ENCODE assay signal across 8 cellular contexts in the genomic region with DNA sequence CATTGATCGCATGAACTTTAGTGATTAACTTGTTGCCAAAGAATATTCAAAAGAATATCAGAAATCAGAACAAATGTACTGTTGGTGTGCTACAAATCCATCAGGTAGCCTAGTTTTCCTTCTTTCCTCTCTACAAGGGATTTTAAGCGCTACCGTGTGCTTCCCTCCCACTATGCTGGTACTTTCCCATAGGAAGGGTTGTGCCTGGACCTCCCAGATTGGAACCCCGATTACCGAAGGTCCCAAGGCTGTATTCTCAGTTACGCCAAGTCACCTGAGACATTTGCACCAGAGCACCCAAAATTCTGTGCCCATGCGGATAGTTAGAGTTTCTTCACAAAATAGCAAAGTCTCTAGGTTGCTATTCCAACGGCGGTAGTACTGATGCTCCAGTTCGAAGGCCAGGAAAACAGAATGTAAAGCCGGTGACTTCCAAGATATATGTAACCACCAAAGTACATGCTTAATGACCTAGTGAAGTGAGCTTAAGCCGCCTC. TPM values are rescaled to one million over a fixed set of nuclear protein-coding genes. Genes with fewer than 3 reads are reported as not detected.
DNase-seq lines count a peak whose midpoint lies in the region; ATAC-seq and TF ChIP-seq lines count a peak whose summit lies in the region.

No MANE protein-coding gene starts in this region.

- peaks cover 8% of the 10 kb centered on the region for H3K27me3 Mint-ChIP-seq in activated T-helper 1 cell treated with anti-CD3 and anti-CD28 coated beads, Interleukin-12 subunit alpha, Interleukin-12 subunit beta, Interleukin-2, Interleukin-4 antibody, amounts not matched to agents 30 ng/mL and 10 ng/mL and 1 ng/mL, durations not matched to agents 14 hours and 24 hours and 36 hours (ENCODE audit: insufficient read depth)

- TF ChIP-seq POLR2A in stomach (IDR thresholded peaks at IDR 0.05), result peak in 1 of 4 donors; percentile 36

- peak; percentile 0 for ATAC-seq in HG02884 (IDR thresholded peaks at IDR 0.05; ENCODE audit: unreplicated experiment)

- H3K36me3 Mint-ChIP-seq in activated T-helper 1 cell treated with anti-CD3 and anti-CD28 coated beads, Interleukin-12 subunit alpha, Interleukin-12 subunit beta, Interleukin-2, Interleukin-4 antibody, amounts not matched to agents 30 ng/mL and 10 ng/mL and 1 ng/mL, durations not matched to agents 14 hours and 24 hours and 36 hours (ENCODE audit: low read depth), result peaks cover 19% of the 10 kb centered on the region

- peaks cover 0 to 18% (median 16%) of the 10 kb centered on the region in 4 donors for H3K36me3 ChIP-seq in stomach

- peak overlapping the region; percentile 84 for H3K27ac Mint-ChIP-seq in activated T-helper 1 cell treated with anti-CD3 and anti-CD28 coated beads, Interleukin-12 subunit alpha, Interleukin-12 subunit beta, Interleukin-2, Interleukin-4 antibody, amounts not matched to agents 30 ng/mL and 10 ng/mL and 1 ng/mL, durations not matched to agents 14 hours and 24 hours and 36 hours

- H3K9me3 Mint-ChIP-seq in activated T-helper 1 cell treated with anti-CD3 and anti-CD28 coated beads, Interleukin-12 subunit alpha, Interleukin-12 subunit beta, Interleukin-2, Interleukin-4 antibody, amounts not matched to agents 30 ng/mL and 10 ng/mL and 1 ng/mL, durations not matched to agents 14 hours and 24 hours and 36 hours, result no peaks in the 10 kb centered on the region

- H3K4me3 Mint-ChIP-seq in activated T-helper 1 cell treated with anti-CD3 and anti-CD28 coated beads, Interleukin-12 subunit alpha, Interleukin-12 subunit beta, Interleukin-2, Interleukin-4 antibody, amounts not matched to agents 30 ng/mL and 10 ng/mL and 1 ng/mL, durations not matched to agents 14 hours and 24 hours and 36 hours, result peak overlapping the region; percentile 94

- H3K27me3 ChIP-seq in stomach, result peaks cover 0 to under 1% (median 0%) of the 10 kb centered on the region in 3 donors

- 1 to 4% (median 3%) methylated on average over 11 to 12 of the region's 12 CpGs for WGBS in stomach, 5 donors

- peak overlapping the region; percentile 93 for H3K4me3 ChIP-seq in iPS-18c (ENCODE audit: insufficient read depth, low read depth, low read length)
- peak overlapping the region; percentile 64 to 98 (median 97) for H3K4me3 ChIP-seq in stomach

- no peak for TF ChIP-seq CTCF in stomach (IDR thresholded peaks at IDR 0.05)

- intact Hi-C loops in activated T-helper 1 cell treated with anti-CD3 and anti-CD28 coated beads, Interleukin-12 subunit alpha, Interleukin-12 subunit beta, Interleukin-2, Interleukin-4 antibody, amounts not matched to agents 30 ng/mL and 10 ng/mL and 1 ng/mL, durations not matched to agents 14 hours and 24 hours and 36 hours (cut with micrococcal nuclease), result loop anchor here (1.0 to 5.0 kb wide), 8 partner anchors 57 to 379 kb away; a partner anchor contains a TSS
- intact Hi-C loops in stomach (cut with DNase I; ENCODE audit: low total_unique reads), result loop anchor here (10.0 kb wide), 1 partner anchor 197 kb away; no protein-coding TSS in a partner anchor

- no peak for TF ChIP-seq EP300 in stomach (IDR thresholded peaks at IDR 0.05)

- no peaks in the 10 kb centered on the region for H3K9me3 ChIP-seq in iPS-18c (ENCODE audit: control insufficient read depth, insufficient read depth, low read length)
- H3K9me3 ChIP-seq in stomach, result no peaks in the 10 kb centered on the region

- H3K4me1 Mint-ChIP-seq in activated T-helper 1 cell treated with anti-CD3 and anti-CD28 coated beads, Interleukin-12 subunit alpha, Interleukin-12 subunit beta, Interleukin-2, Interleukin-4 antibody, amounts not matched to agents 30 ng/mL and 10 ng/mL and 1 ng/mL, durations not matched to agents 14 hours and 24 hours and 36 hours (ENCODE audit: low read depth), result peaks cover 35% of the 10 kb centered on the region

- DNase-seq in GM03348 (ENCODE audit: low spot score), result peak; percentile 13
- DNase-seq in activated T-helper 1 cell treated with anti-CD3 and anti-CD28 coated beads, Interleukin-12 subunit alpha, Interleukin-12 subunit beta, Interleukin-2, Interleukin-4 antibody, amounts not matched to agents 30 ng/mL and 10 ng/mL and 1 ng/mL, durations not matched to agents 14 hours and 24 hours and 36 hours (ENCODE audit: low spot score), result no peak
- DNase-seq in stomach, result no peak
- no peak for DNase-seq in kidney glomerular epithelial cell (lab: John Stamatoyannopoulos, UW)
- no peak for DNase-seq in stimulated activated CD4-positive, alpha-beta T cell treated with anti-CD3 and anti-CD28 coated beads, Interleukin-15, amount 100 ng/mL, for 24 hours
- no peak for DNase-seq in activated CD8-positive, alpha-beta memory T cell treated with anti-CD3 and anti-CD28 coated beads, Interleukin-2, amount 50 U/mL, for 4 hours

- H3K27ac ChIP-seq in stomach, result peak overlapping the region; percentile 84 to 96 (median 94)

- H3K4me1 ChIP-seq in stomach, result peaks cover 12 to 51% (median 30%) of the 10 kb centered on the region in 4 donors

RNA-seq across cellular contexts. Expression of a gene that starts 23.4 kb away (rescaled TPM):
- total RNA-seq in activated T-helper 1 cell treated with anti-CD3 and anti-CD28 coated beads, Interleukin-12 subunit alpha, Interleukin-12 subunit beta, Interleukin-2, Interleukin-4 antibody, amounts not matched to agents 30 ng/mL and 10 ng/mL and 1 ng/mL, durations not matched to agents 14 hours and 24 hours and 36 hours, result 0.86 and 1.0 TPM in 2 replicates
- 100 to 1,000 TPM in 1 of 5 donors, 10 to 100 TPM in 4; 30.4 to 110 (median 53.3) TPM for total RNA-seq in stomach
- polyA plus RNA-seq in stomach, result 10 to 100 TPM; 22.6 to 68.7 (median 52.8) TPM

Comparison
In these comparisons a context has a peak if more than half of its experiments do, and no peak if none do; other contexts are left out.
1. RNA of a gene that starts 23.4 kb away (total RNA-seq): 30.4 to 110 TPM in stomach; 0.86 to 1.0 TPM in activated T-helper 1 cell treated with anti-CD3 and anti-CD28 coated beads, Interleukin-12 subunit alpha, Interleukin-12 subunit beta, Interleukin-2, Interleukin-4 antibody, amounts not matched to agents 30 ng/mL and 10 ng/mL and 1 ng/mL, durations not matched to agents 14 hours and 24 hours and 36 hours; every median in the first group is over 10 times any median in the second.